1 cellular context compared by ENCODE assay signal in the genomic region with DNA sequence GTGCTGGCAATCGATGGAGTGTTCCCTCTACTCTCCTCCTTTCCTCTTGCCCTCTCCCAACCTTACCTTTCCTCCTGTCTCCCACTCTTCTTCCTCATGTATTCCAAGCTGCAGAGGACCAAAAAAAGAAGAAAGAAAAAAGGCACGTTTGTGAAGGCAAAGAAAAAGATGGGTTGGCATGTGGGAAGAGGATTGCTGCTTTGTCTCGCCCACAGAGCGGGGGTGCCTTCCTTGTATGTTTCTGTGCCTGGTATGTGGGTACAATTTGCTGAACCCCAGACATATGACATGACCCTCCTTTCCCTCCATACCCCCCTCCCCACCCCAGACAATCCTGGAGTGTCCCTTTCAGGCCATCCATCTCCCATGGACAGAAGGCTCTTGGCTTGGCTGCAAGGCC.
TF ChIP-seq lines count a peak whose summit lies in the region.

No MANE protein-coding gene starts in this region.

TF ChIP-seq in SK-N-SH treated with all-trans-retinoic acid at 6 μM for 48 hours, 23 proteins besides CTCF, POLR2A, EP300 and RAD21 (continued from another document):
- TF ChIP-seq, protein P1, sequence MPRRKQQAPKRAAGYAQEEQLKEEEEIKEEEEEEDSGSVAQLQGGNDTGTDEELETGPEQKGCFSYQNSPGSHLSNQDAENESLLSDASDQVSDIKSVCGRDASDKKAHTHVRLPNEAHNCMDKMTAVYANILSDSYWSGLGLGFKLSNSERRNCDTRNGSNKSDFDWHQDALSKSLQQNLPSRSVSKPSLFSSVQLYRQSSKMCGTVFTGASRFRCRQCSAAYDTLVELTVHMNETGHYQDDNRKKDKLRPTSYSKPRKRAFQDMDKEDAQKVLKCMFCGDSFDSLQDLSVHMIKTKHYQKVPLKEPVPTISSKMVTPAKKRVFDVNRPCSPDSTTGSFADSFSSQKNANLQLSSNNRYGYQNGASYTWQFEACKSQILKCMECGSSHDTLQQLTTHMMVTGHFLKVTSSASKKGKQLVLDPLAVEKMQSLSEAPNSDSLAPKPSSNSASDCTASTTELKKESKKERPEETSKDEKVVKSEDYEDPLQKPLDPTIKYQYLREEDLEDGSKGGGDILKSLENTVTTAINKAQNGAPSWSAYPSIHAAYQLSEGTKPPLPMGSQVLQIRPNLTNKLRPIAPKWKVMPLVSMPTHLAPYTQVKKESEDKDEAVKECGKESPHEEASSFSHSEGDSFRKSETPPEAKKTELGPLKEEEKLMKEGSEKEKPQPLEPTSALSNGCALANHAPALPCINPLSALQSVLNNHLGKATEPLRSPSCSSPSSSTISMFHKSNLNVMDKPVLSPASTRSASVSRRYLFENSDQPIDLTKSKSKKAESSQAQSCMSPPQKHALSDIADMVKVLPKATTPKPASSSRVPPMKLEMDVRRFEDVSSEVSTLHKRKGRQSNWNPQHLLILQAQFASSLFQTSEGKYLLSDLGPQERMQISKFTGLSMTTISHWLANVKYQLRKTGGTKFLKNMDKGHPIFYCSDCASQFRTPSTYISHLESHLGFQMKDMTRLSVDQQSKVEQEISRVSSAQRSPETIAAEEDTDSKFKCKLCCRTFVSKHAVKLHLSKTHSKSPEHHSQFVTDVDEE (CRISPR knock-in tag; IDR thresholded peaks at IDR 0.05) = no peak
- TF ChIP-seq GLIS3 (CRISPR knock-in tag; IDR thresholded peaks at IDR 0.05) = no peak
- no peak for TF ChIP-seq TOX (CRISPR knock-in tag; IDR thresholded peaks at IDR 0.05; ENCODE audit: borderline replicate concordance)
- TF ChIP-seq OSR1 (CRISPR knock-in tag; IDR thresholded peaks at IDR 0.05) = no peak
- TF ChIP-seq ESRRG (CRISPR knock-in tag; IDR thresholded peaks at IDR 0.05) = no peak
- TF ChIP-seq ZNF565 (CRISPR knock-in tag; conservative IDR thresholded peaks at IDR 0.05; ENCODE audit: low read depth) = no peak
- no peak for TF ChIP-seq ZNF70 (CRISPR knock-in tag; IDR thresholded peaks at IDR 0.05)
- no peak for TF ChIP-seq SNAI2 (CRISPR knock-in tag; IDR thresholded peaks at IDR 0.05)
- TF ChIP-seq CSDC2 (CRISPR knock-in tag; IDR thresholded peaks at IDR 0.05) = no peak
- TF ChIP-seq, protein P2, sequence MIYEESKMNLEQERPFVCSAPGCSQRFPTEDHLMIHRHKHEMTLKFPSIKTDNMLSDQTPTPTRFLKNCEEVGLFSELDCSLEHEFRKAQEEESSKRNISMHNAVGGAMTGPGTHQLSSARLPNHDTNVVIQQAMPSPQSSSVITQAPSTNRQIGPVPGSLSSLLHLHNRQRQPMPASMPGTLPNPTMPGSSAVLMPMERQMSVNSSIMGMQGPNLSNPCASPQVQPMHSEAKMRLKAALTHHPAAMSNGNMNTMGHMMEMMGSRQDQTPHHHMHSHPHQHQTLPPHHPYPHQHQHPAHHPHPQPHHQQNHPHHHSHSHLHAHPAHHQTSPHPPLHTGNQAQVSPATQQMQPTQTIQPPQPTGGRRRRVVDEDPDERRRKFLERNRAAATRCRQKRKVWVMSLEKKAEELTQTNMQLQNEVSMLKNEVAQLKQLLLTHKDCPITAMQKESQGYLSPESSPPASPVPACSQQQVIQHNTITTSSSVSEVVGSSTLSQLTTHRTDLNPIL (CRISPR knock-in tag; IDR thresholded peaks at IDR 0.05; ENCODE audit: low read depth) = no peak
- no peak for TF ChIP-seq ZFP30 (CRISPR knock-in tag; IDR thresholded peaks at IDR 0.05)
- TF ChIP-seq ZFP3 (CRISPR knock-in tag; IDR thresholded peaks at IDR 0.05) = no peak
